ENCODE assay signal across 31 cellular contexts in the genomic region with DNA sequence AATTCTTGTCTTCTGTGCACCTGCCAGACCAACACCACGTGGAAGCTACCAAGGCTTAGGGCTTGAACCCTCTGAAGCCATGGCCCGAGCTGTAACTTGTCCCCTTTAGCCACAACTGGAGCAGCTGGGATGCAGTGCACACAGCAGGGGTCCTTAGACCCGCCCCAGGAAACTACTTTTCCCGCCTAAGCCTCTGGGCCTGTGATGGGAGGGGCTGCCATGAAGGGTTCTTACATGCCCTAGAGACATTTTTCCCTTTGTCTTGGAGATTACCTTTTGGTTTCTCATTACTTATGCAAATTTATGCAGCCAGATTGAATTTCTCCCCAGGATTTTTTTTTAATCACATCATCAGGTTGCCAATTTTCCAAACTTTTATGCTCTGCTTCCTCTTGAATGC. TPM values are rescaled to one million over a fixed set of nuclear protein-coding genes. Genes with fewer than 3 reads are reported as not detected.
"Had no signal": no experiment of that assay in that cellular context is flagged by ENCODE, and none has a peak within 500 bp of the region (broad histone marks: within the 10 kb centered on the region; RNA-seq: fewer than 3 reads in every experiment).

No MANE protein-coding gene starts in this region.

- DNase-seq: activated CD4-positive, alpha-beta T cell treated with anti-CD3 and anti-CD28 coated beads for 36 hours; activated CD4-positive, alpha-beta T cell treated with anti-CD3 and anti-CD28 coated beads, Interleukin-2, amount 10 ng/mL, durations not matched to agents 7 days and 5 days; activated CD4-positive, alpha-beta T cell treated with anti-CD3 and anti-CD28 coated beads, Interleukin-2, amount 50 U/mL, for 48 hours; activated CD8-positive, alpha-beta T cell treated with anti-CD3 and anti-CD28 coated beads, Interleukin-2, amount 10 ng/mL, durations not matched to agents 7 days and 5 days; activated gamma-delta T cell treated with Interleukin-2 at 50 U/mL for 16 hours; activated naive CD4-positive, alpha-beta T cell treated with anti-CD3 and anti-CD28 coated beads for 36 hours; activated T-cell treated with anti-CD3 and anti-CD28 coated beads, Interleukin-2, amount 50 U/mL, for 24 hours; adrenal gland; body of pancreas; Kasumi-1; MM.1S; MV-4-11; NCI-H1092; NCI-H1436 treated with DMSO at 0.1 percent for 48 hours; NCI-H1694 treated with DMSO at 0.1 percent for 48 hours; NCI-H2029; NCI-H2171; NCI-H510A; NCI-H526; NCI-H748 treated with DMSO at 0.1 percent for 48 hours; NK-92 treated with Interleukin-12 subunit alpha and Interleukin-12 subunit beta, amount 100 ng/mL, for 24 hours; OCI-M1; Right ventricle myocardium superior; T1000 had no signal

- ATAC-seq: activated CD4-positive, alpha-beta T cell treated with anti-CD3 and anti-CD28 coated beads for 36 hours; activated CD4-positive, CD25-positive, alpha-beta regulatory T cell treated with anti-CD3 and anti-CD28 coated beads, Interleukin-2, amount 50 U/mL, for 24 hours; activated CD8-positive, alpha-beta T cell treated with anti-CD3 and anti-CD28 coated beads, Interleukin-2, amount 10 ng/mL, durations not matched to agents 7 days and 5 days; activated naive CD4-positive, alpha-beta T cell treated with anti-CD3 and anti-CD28 coated beads, Interleukin-2, amount 50 U/mL, for 72 hours; body of pancreas had no signal

- H3K27me3 Mint-ChIP-seq: activated CD4-positive, alpha-beta T cell treated with anti-CD3 and anti-CD28 coated beads for 36 hours had no signal

- H3K27ac ChIP-seq: adrenal gland, body of pancreas, breast epithelium had no signal

- H3K27ac Mint-ChIP-seq: activated CD4-positive, alpha-beta T cell treated with anti-CD3 and anti-CD28 coated beads for 36 hours; activated CD4-positive, alpha-beta T cell treated with anti-CD3 and anti-CD28 coated beads, Interleukin-2, amount 10 ng/mL, durations not matched to agents 7 days and 5 days; activated CD8-positive, alpha-beta T cell treated with anti-CD3 and anti-CD28 coated beads, Interleukin-2, amount 10 ng/mL, durations not matched to agents 7 days and 5 days; activated naive CD4-positive, alpha-beta T cell treated with anti-CD3 and anti-CD28 coated beads for 36 hours; activated naive CD4-positive, alpha-beta T cell treated with anti-CD3 and anti-CD28 coated beads, Interleukin-2, amount 50 U/mL, for 72 hours; activated T-cell treated with anti-CD3 and anti-CD28 coated beads, Interleukin-2, amount 50 U/mL, for 24 hours had no signal

- H3K27me3 ChIP-seq: adrenal gland, body of pancreas, breast epithelium had no signal

- H3K4me1 Mint-ChIP-seq: activated CD4-positive, alpha-beta T cell treated with anti-CD3 and anti-CD28 coated beads for 36 hours; activated CD4-positive, alpha-beta T cell treated with anti-CD3 and anti-CD28 coated beads, Interleukin-2, amount 10 ng/mL, durations not matched to agents 7 days and 5 days had no signal

- H3K4me1 ChIP-seq: adrenal gland, body of pancreas, breast epithelium had no signal

- H3K4me3 Mint-ChIP-seq: activated CD4-positive, alpha-beta T cell treated with anti-CD3 and anti-CD28 coated beads for 36 hours; activated CD4-positive, alpha-beta T cell treated with anti-CD3 and anti-CD28 coated beads, Interleukin-2, amount 10 ng/mL, durations not matched to agents 7 days and 5 days; activated CD8-positive, alpha-beta T cell treated with anti-CD3 and anti-CD28 coated beads, Interleukin-2, amount 10 ng/mL, durations not matched to agents 7 days and 5 days; activated naive CD4-positive, alpha-beta T cell treated with anti-CD3 and anti-CD28 coated beads for 36 hours; activated T-cell treated with anti-CD3 and anti-CD28 coated beads, Interleukin-2, amount 50 U/mL, for 24 hours had no signal

RNA-seq across cellular contexts. Expression of gene PATE3, which starts 9.7 kb away (rescaled TPM):
- total RNA-seq: activated CD4-positive, alpha-beta T cell treated with anti-CD3 and anti-CD28 coated beads for 36 hours; activated CD4-positive, alpha-beta T cell treated with anti-CD3 and anti-CD28 coated beads, Interleukin-2, amount 10 ng/mL, durations not matched to agents 7 days and 5 days; activated CD8-positive, alpha-beta T cell treated with anti-CD3 and anti-CD28 coated beads, Interleukin-2, amount 10 ng/mL, durations not matched to agents 7 days and 5 days; activated naive CD4-positive, alpha-beta T cell treated with anti-CD3 and anti-CD28 coated beads for 36 hours; activated naive CD4-positive, alpha-beta T cell treated with anti-CD3 and anti-CD28 coated beads, Interleukin-2, amount 50 U/mL, for 72 hours; adrenal gland; astrocyte; body of pancreas; breast epithelium; cardiac septum; Right ventricle myocardium superior; T-helper 1 cell treated with Interleukin-12 subunit alpha and Interleukin-12 subunit beta and Interleukin-4 antibody, amounts not matched to agents 30 ng/mL and 1 ng/mL, for 36 hours; T-helper 2 cell treated with Interferon-gamma antibody and Interleukin-4, amounts not matched to agents 100 ng/mL and 5 ng/mL, for 36 hours had no signal

RNA-seq across cellular contexts. Expression of gene PATE2, which starts 19.0 kb away (rescaled TPM):
- total RNA-seq: activated CD8-positive, alpha-beta T cell treated with anti-CD3 and anti-CD28 coated beads, Interleukin-2, amount 10 ng/mL, durations not matched to agents 7 days and 5 days; activated naive CD4-positive, alpha-beta T cell treated with anti-CD3 and anti-CD28 coated beads for 36 hours; activated naive CD4-positive, alpha-beta T cell treated with anti-CD3 and anti-CD28 coated beads, Interleukin-2, amount 50 U/mL, for 72 hours; body of pancreas; cardiac septum; Right ventricle myocardium superior; T-helper 1 cell treated with Interleukin-12 subunit alpha and Interleukin-12 subunit beta and Interleukin-4 antibody, amounts not matched to agents 30 ng/mL and 1 ng/mL, for 36 hours; T-helper 2 cell treated with Interferon-gamma antibody and Interleukin-4, amounts not matched to agents 100 ng/mL and 5 ng/mL, for 36 hours had no signal

RNA-seq across cellular contexts. Expression of gene PATE4, which starts 35.5 kb away (rescaled TPM):
- total RNA-seq: activated CD4-positive, alpha-beta T cell treated with anti-CD3 and anti-CD28 coated beads for 36 hours; activated CD4-positive, alpha-beta T cell treated with anti-CD3 and anti-CD28 coated beads, Interleukin-2, amount 10 ng/mL, durations not matched to agents 7 days and 5 days; activated CD8-positive, alpha-beta T cell treated with anti-CD3 and anti-CD28 coated beads, Interleukin-2, amount 10 ng/mL, durations not matched to agents 7 days and 5 days; activated naive CD4-positive, alpha-beta T cell treated with anti-CD3 and anti-CD28 coated beads for 36 hours; activated naive CD4-positive, alpha-beta T cell treated with anti-CD3 and anti-CD28 coated beads, Interleukin-2, amount 50 U/mL, for 72 hours; adrenal gland; astrocyte; body of pancreas; breast epithelium; cardiac septum; Right ventricle myocardium superior; T-helper 1 cell treated with Interleukin-12 subunit alpha and Interleukin-12 subunit beta and Interleukin-4 antibody, amounts not matched to agents 30 ng/mL and 1 ng/mL, for 36 hours; T-helper 2 cell treated with Interferon-gamma antibody and Interleukin-4, amounts not matched to agents 100 ng/mL and 5 ng/mL, for 36 hours had no signal

RNA-seq across cellular contexts. Expression of gene PATE1, which starts 51.6 kb away (rescaled TPM):
- total RNA-seq: activated CD4-positive, alpha-beta T cell treated with anti-CD3 and anti-CD28 coated beads for 36 hours; activated CD4-positive, alpha-beta T cell treated with anti-CD3 and anti-CD28 coated beads, Interleukin-2, amount 10 ng/mL, durations not matched to agents 7 days and 5 days; activated CD8-positive, alpha-beta T cell treated with anti-CD3 and anti-CD28 coated beads, Interleukin-2, amount 10 ng/mL, durations not matched to agents 7 days and 5 days; activated naive CD4-positive, alpha-beta T cell treated with anti-CD3 and anti-CD28 coated beads for 36 hours; activated naive CD4-positive, alpha-beta T cell treated with anti-CD3 and anti-CD28 coated beads, Interleukin-2, amount 50 U/mL, for 72 hours; adrenal gland; astrocyte; body of pancreas; breast epithelium; cardiac septum; Right ventricle myocardium superior; T-helper 1 cell treated with Interleukin-12 subunit alpha and Interleukin-12 subunit beta and Interleukin-4 antibody, amounts not matched to agents 30 ng/mL and 1 ng/mL, for 36 hours; T-helper 2 cell treated with Interferon-gamma antibody and Interleukin-4, amounts not matched to agents 100 ng/mL and 5 ng/mL, for 36 hours had no signal
